1 cellular context compared by ENCODE assay signal in the genomic region with DNA sequence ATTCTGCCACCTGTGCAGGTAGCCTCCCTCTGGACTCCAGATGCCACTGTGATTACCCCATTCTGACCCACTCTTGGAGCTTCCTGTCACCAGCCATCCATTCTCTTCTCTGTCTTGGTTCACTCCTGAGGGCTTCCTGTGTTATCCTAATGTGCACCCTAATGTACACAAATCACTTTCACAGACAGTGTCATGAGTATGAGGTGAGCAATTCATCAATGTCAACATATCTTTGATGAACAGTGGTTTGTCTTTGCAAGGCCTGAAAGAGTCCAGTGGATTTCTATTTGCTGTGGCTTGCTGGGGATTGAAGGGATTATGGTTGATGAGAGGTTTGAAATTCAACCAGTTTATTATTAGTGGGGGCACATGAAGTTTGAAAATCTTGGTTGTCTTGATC.
TF ChIP-seq lines count a peak whose summit lies in the region.

No MANE protein-coding gene starts in this region.

TF ChIP-seq in HepG2, 621 proteins besides CTCF, POLR2A, EP300 and RAD21 (continued from another document):
- TF ChIP-seq, protein P1, sequence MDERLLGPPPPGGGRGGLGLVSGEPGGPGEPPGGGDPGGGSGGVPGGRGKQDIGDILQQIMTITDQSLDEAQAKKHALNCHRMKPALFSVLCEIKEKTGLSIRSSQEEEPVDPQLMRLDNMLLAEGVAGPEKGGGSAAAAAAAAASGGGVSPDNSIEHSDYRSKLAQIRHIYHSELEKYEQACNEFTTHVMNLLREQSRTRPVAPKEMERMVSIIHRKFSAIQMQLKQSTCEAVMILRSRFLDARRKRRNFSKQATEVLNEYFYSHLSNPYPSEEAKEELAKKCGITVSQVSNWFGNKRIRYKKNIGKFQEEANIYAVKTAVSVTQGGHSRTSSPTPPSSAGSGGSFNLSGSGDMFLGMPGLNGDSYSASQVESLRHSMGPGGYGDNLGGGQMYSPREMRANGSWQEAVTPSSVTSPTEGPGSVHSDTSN (CRISPR knock-in tag; IDR thresholded peaks at IDR 0.05): peak; percentile 78
- TF ChIP-seq SOX5 (CRISPR knock-in tag; IDR thresholded peaks at IDR 0.05; ENCODE audit: borderline replicate concordance) (peak; percentile 46; the same call in 1 of the 2 replicates), RARA (CRISPR knock-in tag; IDR thresholded peaks at IDR 0.05) (peak; percentile 70), FOXA3 (CRISPR knock-in tag; IDR thresholded peaks at IDR 0.05) (peak; percentile 48; the same call in 1 of the 2 replicates), HOXD1 (CRISPR knock-in tag; IDR thresholded peaks at IDR 0.05) (peak; percentile 99), MED1 (CRISPR knock-in tag; IDR thresholded peaks at IDR 0.05) (peak; percentile 35; the same call in 1 of the 2 replicates), CREM (IDR thresholded peaks at IDR 0.05) (peak; percentile 25; the same call in 1 of the 2 replicates), CREM (CRISPR knock-in tag; IDR thresholded peaks at IDR 0.05) (no peak), MEIS2 (CRISPR knock-in tag; IDR thresholded peaks at IDR 0.05) (peak; percentile 97), SAP130 (CRISPR knock-in tag; IDR thresholded peaks at IDR 0.05; ENCODE audit: low read depth) (peak; percentile 45), FOSL2 (CRISPR knock-in tag; IDR thresholded peaks at IDR 0.05) (peak; percentile 41; the same call in 1 of the 2 replicates), ZNF619 (CRISPR knock-in tag; IDR thresholded peaks at IDR 0.05) (no peak), TBX3 (IDR thresholded peaks at IDR 0.05; ENCODE audit: borderline replicate concordance) (peak; percentile 57; the same call in 1 of the 2 replicates), ZEB1 (IDR thresholded peaks at IDR 0.05; ENCODE audit: insufficient replicate concordance, low read depth) (peak; percentile 43), MEF2D (CRISPR knock-in tag; IDR thresholded peaks at IDR 0.05) (0 out of 2 replicates have a peak, but pooled peaks have one; percentile 40), HNRNPK (IDR thresholded peaks at IDR 0.05; ENCODE audit: low read depth, low read length, poor library complexity, severe bottlenecking) (peak; percentile 39), ETV5 (CRISPR knock-in tag; IDR thresholded peaks at IDR 0.05; ENCODE audit: borderline replicate concordance) (peak; percentile 49; the same call in 1 of the 2 replicates), FOXA1 (IDR thresholded peaks at IDR 0.05) (no peak), FOXA1 (CRISPR knock-in tag; IDR thresholded peaks at IDR 0.05) (peak; percentile 35; the same call in 1 of the 2 replicates)
- TF ChIP-seq, protein P2, sequence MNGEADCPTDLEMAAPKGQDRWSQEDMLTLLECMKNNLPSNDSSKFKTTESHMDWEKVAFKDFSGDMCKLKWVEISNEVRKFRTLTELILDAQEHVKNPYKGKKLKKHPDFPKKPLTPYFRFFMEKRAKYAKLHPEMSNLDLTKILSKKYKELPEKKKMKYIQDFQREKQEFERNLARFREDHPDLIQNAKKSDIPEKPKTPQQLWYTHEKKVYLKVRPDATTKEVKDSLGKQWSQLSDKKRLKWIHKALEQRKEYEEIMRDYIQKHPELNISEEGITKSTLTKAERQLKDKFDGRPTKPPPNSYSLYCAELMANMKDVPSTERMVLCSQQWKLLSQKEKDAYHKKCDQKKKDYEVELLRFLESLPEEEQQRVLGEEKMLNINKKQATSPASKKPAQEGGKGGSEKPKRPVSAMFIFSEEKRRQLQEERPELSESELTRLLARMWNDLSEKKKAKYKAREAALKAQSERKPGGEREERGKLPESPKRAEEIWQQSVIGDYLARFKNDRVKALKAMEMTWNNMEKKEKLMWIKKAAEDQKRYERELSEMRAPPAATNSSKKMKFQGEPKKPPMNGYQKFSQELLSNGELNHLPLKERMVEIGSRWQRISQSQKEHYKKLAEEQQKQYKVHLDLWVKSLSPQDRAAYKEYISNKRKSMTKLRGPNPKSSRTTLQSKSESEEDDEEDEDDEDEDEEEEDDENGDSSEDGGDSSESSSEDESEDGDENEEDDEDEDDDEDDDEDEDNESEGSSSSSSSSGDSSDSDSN (CRISPR knock-in tag; IDR thresholded peaks at IDR 0.05): no peak
- TF ChIP-seq, protein P3, sequence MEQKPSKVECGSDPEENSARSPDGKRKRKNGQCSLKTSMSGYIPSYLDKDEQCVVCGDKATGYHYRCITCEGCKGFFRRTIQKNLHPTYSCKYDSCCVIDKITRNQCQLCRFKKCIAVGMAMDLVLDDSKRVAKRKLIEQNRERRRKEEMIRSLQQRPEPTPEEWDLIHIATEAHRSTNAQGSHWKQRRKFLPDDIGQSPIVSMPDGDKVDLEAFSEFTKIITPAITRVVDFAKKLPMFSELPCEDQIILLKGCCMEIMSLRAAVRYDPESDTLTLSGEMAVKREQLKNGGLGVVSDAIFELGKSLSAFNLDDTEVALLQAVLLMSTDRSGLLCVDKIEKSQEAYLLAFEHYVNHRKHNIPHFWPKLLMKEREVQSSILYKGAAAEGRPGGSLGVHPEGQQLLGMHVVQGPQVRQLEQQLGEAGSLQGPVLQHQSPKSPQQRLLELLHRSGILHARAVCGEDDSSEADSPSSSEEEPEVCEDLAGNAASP (CRISPR knock-in tag; IDR thresholded peaks at IDR 0.05; ENCODE audit: borderline replicate concordance): peak; percentile 63; the same call in 1 of the 2 replicates
- TF ChIP-seq, protein P4, sequence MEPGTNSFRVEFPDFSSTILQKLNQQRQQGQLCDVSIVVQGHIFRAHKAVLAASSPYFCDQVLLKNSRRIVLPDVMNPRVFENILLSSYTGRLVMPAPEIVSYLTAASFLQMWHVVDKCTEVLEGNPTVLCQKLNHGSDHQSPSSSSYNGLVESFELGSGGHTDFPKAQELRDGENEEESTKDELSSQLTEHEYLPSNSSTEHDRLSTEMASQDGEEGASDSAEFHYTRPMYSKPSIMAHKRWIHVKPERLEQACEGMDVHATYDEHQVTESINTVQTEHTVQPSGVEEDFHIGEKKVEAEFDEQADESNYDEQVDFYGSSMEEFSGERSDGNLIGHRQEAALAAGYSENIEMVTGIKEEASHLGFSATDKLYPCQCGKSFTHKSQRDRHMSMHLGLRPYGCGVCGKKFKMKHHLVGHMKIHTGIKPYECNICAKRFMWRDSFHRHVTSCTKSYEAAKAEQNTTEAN (CRISPR knock-in tag; conservative IDR thresholded peaks at IDR 0.05): 0 out of 2 replicates have a peak, but pooled peaks have one; percentile 52
- TF ChIP-seq, protein P5, sequence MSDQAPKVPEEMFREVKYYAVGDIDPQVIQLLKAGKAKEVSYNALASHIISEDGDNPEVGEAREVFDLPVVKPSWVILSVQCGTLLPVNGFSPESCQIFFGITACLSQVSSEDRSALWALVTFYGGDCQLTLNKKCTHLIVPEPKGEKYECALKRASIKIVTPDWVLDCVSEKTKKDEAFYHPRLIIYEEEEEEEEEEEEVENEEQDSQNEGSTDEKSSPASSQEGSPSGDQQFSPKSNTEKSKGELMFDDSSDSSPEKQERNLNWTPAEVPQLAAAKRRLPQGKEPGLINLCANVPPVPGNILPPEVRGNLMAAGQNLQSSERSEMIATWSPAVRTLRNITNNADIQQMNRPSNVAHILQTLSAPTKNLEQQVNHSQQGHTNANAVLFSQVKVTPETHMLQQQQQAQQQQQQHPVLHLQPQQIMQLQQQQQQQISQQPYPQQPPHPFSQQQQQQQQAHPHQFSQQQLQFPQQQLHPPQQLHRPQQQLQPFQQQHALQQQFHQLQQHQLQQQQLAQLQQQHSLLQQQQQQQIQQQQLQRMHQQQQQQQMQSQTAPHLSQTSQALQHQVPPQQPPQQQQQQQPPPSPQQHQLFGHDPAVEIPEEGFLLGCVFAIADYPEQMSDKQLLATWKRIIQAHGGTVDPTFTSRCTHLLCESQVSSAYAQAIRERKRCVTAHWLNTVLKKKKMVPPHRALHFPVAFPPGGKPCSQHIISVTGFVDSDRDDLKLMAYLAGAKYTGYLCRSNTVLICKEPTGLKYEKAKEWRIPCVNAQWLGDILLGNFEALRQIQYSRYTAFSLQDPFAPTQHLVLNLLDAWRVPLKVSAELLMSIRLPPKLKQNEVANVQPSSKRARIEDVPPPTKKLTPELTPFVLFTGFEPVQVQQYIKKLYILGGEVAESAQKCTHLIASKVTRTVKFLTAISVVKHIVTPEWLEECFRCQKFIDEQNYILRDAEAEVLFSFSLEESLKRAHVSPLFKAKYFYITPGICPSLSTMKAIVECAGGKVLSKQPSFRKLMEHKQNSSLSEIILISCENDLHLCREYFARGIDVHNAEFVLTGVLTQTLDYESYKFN (CRISPR knock-in tag; conservative IDR thresholded peaks at IDR 0.05): 0 out of 2 replicates have a peak, but pooled peaks have one; percentile 19
- TF ChIP-seq, protein P6, sequence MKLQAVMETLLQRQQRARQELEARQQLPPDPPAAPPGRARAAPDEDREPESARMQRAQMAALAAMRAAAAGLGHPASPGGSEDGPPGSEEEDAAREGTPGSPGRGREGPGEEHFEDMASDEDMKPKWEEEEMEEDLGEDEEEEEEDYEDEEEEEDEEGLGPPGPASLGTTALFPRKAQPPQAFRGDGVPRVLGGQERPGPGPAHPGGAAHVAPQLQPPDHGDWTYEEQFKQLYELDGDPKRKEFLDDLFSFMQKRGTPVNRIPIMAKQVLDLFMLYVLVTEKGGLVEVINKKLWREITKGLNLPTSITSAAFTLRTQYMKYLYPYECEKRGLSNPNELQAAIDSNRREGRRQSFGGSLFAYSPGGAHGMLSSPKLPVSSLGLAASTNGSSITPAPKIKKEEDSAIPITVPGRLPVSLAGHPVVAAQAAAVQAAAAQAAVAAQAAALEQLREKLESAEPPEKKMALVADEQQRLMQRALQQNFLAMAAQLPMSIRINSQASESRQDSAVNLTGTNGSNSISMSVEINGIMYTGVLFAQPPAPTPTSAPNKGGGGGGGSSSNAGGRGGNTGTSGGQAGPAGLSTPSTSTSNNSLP (IDR thresholded peaks at IDR 0.05; ENCODE audit: low read depth, low read length): peak; percentile 58; the same call in 1 of the 2 replicates
- TF ChIP-seq, protein P7, sequence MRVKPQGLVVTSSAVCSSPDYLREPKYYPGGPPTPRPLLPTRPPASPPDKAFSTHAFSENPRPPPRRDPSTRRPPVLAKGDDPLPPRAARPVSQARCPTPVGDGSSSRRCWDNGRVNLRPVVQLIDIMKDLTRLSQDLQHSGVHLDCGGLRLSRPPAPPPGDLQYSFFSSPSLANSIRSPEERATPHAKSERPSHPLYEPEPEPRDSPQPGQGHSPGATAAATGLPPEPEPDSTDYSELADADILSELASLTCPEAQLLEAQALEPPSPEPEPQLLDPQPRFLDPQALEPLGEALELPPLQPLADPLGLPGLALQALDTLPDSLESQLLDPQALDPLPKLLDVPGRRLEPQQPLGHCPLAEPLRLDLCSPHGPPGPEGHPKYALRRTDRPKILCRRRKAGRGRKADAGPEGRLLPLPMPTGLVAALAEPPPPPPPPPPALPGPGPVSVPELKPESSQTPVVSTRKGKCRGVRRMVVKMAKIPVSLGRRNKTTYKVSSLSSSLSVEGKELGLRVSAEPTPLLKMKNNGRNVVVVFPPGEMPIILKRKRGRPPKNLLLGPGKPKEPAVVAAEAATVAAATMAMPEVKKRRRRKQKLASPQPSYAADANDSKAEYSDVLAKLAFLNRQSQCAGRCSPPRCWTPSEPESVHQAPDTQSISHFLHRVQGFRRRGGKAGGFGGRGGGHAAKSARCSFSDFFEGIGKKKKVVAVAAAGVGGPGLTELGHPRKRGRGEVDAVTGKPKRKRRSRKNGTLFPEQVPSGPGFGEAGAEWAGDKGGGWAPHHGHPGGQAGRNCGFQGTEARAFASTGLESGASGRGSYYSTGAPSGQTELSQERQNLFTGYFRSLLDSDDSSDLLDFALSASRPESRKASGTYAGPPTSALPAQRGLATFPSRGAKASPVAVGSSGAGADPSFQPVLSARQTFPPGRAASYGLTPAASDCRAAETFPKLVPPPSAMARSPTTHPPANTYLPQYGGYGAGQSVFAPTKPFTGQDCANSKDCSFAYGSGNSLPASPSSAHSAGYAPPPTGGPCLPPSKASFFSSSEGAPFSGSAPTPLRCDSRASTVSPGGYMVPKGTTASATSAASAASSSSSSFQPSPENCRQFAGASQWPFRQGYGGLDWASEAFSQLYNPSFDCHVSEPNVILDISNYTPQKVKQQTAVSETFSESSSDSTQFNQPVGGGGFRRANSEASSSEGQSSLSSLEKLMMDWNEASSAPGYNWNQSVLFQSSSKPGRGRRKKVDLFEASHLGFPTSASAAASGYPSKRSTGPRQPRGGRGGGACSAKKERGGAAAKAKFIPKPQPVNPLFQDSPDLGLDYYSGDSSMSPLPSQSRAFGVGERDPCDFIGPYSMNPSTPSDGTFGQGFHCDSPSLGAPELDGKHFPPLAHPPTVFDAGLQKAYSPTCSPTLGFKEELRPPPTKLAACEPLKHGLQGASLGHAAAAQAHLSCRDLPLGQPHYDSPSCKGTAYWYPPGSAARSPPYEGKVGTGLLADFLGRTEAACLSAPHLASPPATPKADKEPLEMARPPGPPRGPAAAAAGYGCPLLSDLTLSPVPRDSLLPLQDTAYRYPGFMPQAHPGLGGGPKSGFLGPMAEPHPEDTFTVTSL (CRISPR knock-in tag; IDR thresholded peaks at IDR 0.05; ENCODE audit: borderline replicate concordance): peak; percentile 15; the same call in 1 of the 2 replicates
- TF ChIP-seq, protein P8, sequence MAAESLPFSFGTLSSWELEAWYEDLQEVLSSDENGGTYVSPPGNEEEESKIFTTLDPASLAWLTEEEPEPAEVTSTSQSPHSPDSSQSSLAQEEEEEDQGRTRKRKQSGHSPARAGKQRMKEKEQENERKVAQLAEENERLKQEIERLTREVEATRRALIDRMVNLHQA (CRISPR knock-in tag; IDR thresholded peaks at IDR 0.05): no peak
- TF ChIP-seq, protein P9, sequence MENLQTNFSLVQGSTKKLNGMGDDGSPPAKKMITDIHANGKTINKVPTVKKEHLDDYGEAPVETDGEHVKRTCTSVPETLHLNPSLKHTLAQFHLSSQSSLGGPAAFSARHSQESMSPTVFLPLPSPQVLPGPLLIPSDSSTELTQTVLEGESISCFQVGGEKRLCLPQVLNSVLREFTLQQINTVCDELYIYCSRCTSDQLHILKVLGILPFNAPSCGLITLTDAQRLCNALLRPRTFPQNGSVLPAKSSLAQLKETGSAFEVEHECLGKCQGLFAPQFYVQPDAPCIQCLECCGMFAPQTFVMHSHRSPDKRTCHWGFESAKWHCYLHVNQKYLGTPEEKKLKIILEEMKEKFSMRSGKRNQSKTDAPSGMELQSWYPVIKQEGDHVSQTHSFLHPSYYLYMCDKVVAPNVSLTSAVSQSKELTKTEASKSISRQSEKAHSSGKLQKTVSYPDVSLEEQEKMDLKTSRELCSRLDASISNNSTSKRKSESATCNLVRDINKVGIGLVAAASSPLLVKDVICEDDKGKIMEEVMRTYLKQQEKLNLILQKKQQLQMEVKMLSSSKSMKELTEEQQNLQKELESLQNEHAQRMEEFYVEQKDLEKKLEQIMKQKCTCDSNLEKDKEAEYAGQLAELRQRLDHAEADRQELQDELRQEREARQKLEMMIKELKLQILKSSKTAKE (CRISPR knock-in tag; IDR thresholded peaks at IDR 0.05; ENCODE audit: borderline replicate concordance): 0 out of 2 replicates have a peak, but pooled peaks have one; percentile 17
TF ChIP-seq in HepG2: peak in this region for 33.
